ENCODE assay signal across 1 cellular context in the genomic region with DNA sequence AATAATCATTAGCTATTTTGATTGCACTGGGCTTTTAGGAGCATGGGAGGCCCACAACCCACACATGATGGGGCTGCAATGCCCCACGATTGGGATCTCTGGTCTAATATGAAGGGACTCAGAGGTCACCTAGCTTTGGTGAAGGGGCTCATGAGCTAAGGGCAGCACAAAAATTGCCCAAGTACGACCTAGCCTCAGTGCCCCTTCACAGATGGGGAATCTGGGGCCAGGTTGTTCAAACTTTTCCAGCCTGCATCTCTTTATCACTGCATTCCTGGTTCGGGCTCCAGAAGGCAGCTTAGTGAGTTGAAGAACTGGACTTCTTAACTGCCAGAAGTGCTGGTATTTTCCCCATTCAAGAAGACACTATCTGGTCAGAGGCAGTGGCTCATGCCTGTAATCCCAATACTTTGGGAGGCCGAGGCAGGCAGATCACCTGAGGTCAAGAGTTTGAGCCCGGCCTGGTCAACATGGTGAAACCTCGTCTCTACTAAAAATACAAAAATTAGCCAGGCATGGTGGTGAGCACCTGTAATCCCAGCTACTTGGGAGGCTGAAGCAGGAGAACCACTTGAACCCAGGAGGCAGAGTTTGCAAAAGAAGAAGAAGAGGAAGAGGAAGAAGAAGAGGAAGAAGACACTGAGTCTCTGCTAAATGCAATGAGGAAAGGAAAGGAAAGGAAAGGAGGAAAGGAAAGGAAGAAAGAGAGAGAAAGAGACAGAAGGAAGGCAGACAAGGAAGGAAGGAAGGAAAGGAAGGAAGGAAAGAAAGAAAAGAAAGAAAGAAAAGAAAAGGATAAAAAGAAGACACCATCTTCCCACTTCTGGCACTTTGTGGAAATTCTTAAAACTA.
TF ChIP-seq lines count a peak whose summit lies in the region.

No MANE protein-coding gene starts in this region.

TF ChIP-seq in SK-N-SH, 30 proteins besides CTCF, POLR2A, EP300 and RAD21:
- no peak for TF ChIP-seq MAX (IDR thresholded peaks at IDR 0.05; ENCODE audit: low read depth)
- TF ChIP-seq POLR2AphosphoS5 (IDR thresholded peaks at IDR 0.05; ENCODE audit: low read depth, low read length): no peak
- no peak for TF ChIP-seq MXI1 (IDR thresholded peaks at IDR 0.05; ENCODE audit: low read depth, low read length)
- TF ChIP-seq PBX3 (IDR thresholded peaks at IDR 0.05): no peak
- TF ChIP-seq CHD2 (IDR thresholded peaks at IDR 0.05; ENCODE audit: low read length, partially characterized antibody): no peak
- no peak for TF ChIP-seq FOSL2 (IDR thresholded peaks at IDR 0.05; ENCODE audit: borderline replicate concordance, low read depth)
- TF ChIP-seq FOXJ3 (CRISPR knock-in tag; IDR thresholded peaks at IDR 0.05): no peak
- no peak for TF ChIP-seq USF1 (IDR thresholded peaks at IDR 0.05; ENCODE audit: borderline replicate concordance, low read depth)
- no peak for TF ChIP-seq RFX5 (IDR thresholded peaks at IDR 0.05; ENCODE audit: low read length)
- no peak for TF ChIP-seq TCF12 (IDR thresholded peaks at IDR 0.05)
- no peak for TF ChIP-seq MEF2A (IDR thresholded peaks at IDR 0.05; ENCODE audit: borderline replicate concordance, low read depth)
- no peak for TF ChIP-seq ELF1 (IDR thresholded peaks at IDR 0.05)
- no peak for TF ChIP-seq YY1 (IDR thresholded peaks at IDR 0.05; ENCODE audit: low read depth)
- no peak for TF ChIP-seq TEAD4 (IDR thresholded peaks at IDR 0.05; ENCODE audit: borderline replicate concordance, insufficient read depth)
- TF ChIP-seq TAF1 (IDR thresholded peaks at IDR 0.05; ENCODE audit: borderline replicate concordance, low read depth, low read length): no peak
